Comparison of ENCODE assay signal across 8 cellular contexts in genomic region chr6:144064831-144065668, GRCh38. TPM values are rescaled to one million over a fixed set of nuclear protein-coding genes. Genes with fewer than 3 reads are reported as not detected.
DNase-seq lines count a peak whose midpoint lies in the region; FAIRE-seq and TF ChIP-seq lines count a peak whose summit lies in the region.

No MANE protein-coding gene starts in this region.

- H3K27me3 Mint-ChIP-seq in IgD-negative memory B cell, result no peaks in the 10 kb centered on the region

- peak; percentile 7 for DNase-seq in activated T-helper 9 cell treated with anti-CD3 and anti-CD28 coated beads, Interleukin-2, amount 50 U/mL, for 16 hours (ENCODE audit: low read depth)
- no peak for DNase-seq in substantia nigra (lab: John Stamatoyannopoulos, UW)
- no peak for DNase-seq in hippocampal formation (lab: John Stamatoyannopoulos, UW)
- DNase-seq in mesenteric fat pad (ENCODE audit: low spot score), result no peak
- no peak for DNase-seq in GM19240 (ENCODE audit: insufficient read length, low spot score)

- TF ChIP-seq CTCF in GM12875 (IDR thresholded peaks at IDR 0.05; ENCODE audit: borderline replicate concordance, insufficient read depth, low read depth, low read length), result no peak

- H3K36me3 Mint-ChIP-seq in IgD-negative memory B cell, result no peaks in the 10 kb centered on the region

- FAIRE-seq in islet of Langerhans (lab: Jason Lieb, UNC), result peak; percentile 95

- H3K9me3 Mint-ChIP-seq in IgD-negative memory B cell, result no peaks in the 10 kb centered on the region

- H3K4me3 ChIP-seq in GM12875 (ENCODE audit: low read depth, low read length), result peak overlapping the region; percentile 75

- H3K27ac ChIP-seq in substantia nigra (ENCODE audit: low read depth, low read length, poor library complexity, severe bottlenecking), result peak overlapping the region; percentile 68

- H3K4me3 Mint-ChIP-seq in IgD-negative memory B cell, result peak overlapping the region; percentile 89 to 95 (median 94)

- H3K27ac Mint-ChIP-seq in IgD-negative memory B cell, result peak overlapping the region; percentile 88 to 96 (median 89)

- H3K4me1 Mint-ChIP-seq in IgD-negative memory B cell, result peaks cover 35 to 38% (median 35%) of the 10 kb centered on the region in 3 donors

RNA-seq across cellular contexts. Expression of gene SF3B5, which starts 30.3 kb away (rescaled TPM):
- polyA plus RNA-seq in IgD-negative memory B cell, result 378 TPM
- 106 TPM for total RNA-seq in mesenteric fat pad

RNA-seq across cellular contexts. Expression of gene PLAGL1, which starts 57.0 kb away (rescaled TPM):
- 4.5 TPM for polyA plus RNA-seq in IgD-negative memory B cell
- total RNA-seq in mesenteric fat pad, result 40.9 TPM
